In genomic region chr4:158809208-158809607, GRCh38 we compare ENCODE assay signal across 8 cellular contexts. TPM values are rescaled to one million over a fixed set of nuclear protein-coding genes. Genes with fewer than 3 reads are reported as not detected.
DNase-seq lines count a peak whose midpoint lies in the region; ATAC-seq, FAIRE-seq and TF ChIP-seq lines count a peak whose summit lies in the region.
"Not testable (repeated sequence)": the region's sequence is repeated elsewhere in the genome, so short reads cannot be mapped to it uniquely, and the experiment has no call there.

No MANE protein-coding gene starts in this region.

- WGBS in upper lobe of left lung, 2 donors, result 84 to 87% methylated on average over 4 of the region's 4 CpGs

- H3K27me3 Mint-ChIP-seq in T-helper 17 cell; astrocyte (ENCODE audit: low read depth, unreplicated experiment): not testable (repeated sequence)

- H3K4me2 ChIP-seq in astrocyte (ENCODE audit: low read length) (peak overlapping the region; percentile 73), skeletal muscle satellite cell (ENCODE audit: low read length) (peak overlapping the region; percentile 61)

- TF ChIP-seq POLR2A in upper lobe of left lung (IDR thresholded peaks at IDR 0.05), result not testable (repeated sequence)

- TF ChIP-seq EP300 in upper lobe of left lung (IDR thresholded peaks at IDR 0.05), result not testable (repeated sequence)

- DNase-seq in T-helper 17 cell; astrocyte (ENCODE audit: low read depth); cardiac muscle cell (ENCODE audit: low read depth in 1 of 2, low spot score in 1 of 2); upper lobe of left lung: not testable (repeated sequence)

- H3K9me3 ChIP-seq in T-helper 17 cell (ENCODE audit: control insufficient read depth, low read length, poor library complexity, severe bottlenecking); astrocyte (ENCODE audit: insufficient read depth, low read depth, low read length); cardiac muscle cell (ENCODE audit: low read depth); muscle layer of colon (ENCODE audit: low read length); skeletal muscle satellite cell (replicated peaks; ENCODE audit: low read length); upper lobe of left lung: not testable (repeated sequence)

- not testable (repeated sequence) for H4K20me1 ChIP-seq in astrocyte (ENCODE audit: insufficient read depth, low read length)

- H3K4me3 ChIP-seq in astrocyte (ENCODE audit: insufficient read depth, low read depth, low read length); cardiac muscle cell; muscle layer of colon (ENCODE audit: low read depth in 1 of 2, low read length in 2 of 2); skeletal muscle satellite cell (ENCODE audit: low read length); upper lobe of left lung: not testable (repeated sequence)

- H3K9me3 Mint-ChIP-seq in astrocyte (ENCODE audit: unreplicated experiment), result not testable (repeated sequence)

- FAIRE-seq in astrocyte (lab: Jason Lieb, UNC), result not testable (repeated sequence)

- not testable (repeated sequence) for H3K36me3 Mint-ChIP-seq in T-helper 17 cell (ENCODE audit: low read depth); astrocyte (ENCODE audit: low read depth, unreplicated experiment)

- H3K27me3 ChIP-seq in astrocyte (ENCODE audit: insufficient read depth, low read length); cardiac muscle cell; muscle layer of colon (ENCODE audit: control insufficient read depth in 1 of 2, insufficient read depth in 2 of 2, low read length in 2 of 2); skeletal muscle satellite cell (ENCODE audit: control insufficient read depth, insufficient read depth, low read length); upper lobe of left lung: not testable (repeated sequence)

- H3K79me2 ChIP-seq in astrocyte (ENCODE audit: insufficient read depth, low read length), result peaks cover 55% of the 10 kb centered on the region

- H3K4me1 ChIP-seq in astrocyte (ENCODE audit: insufficient read depth, low read length), result peaks cover 34% of the 10 kb centered on the region
- peaks cover 79% of the 10 kb centered on the region for H3K4me1 ChIP-seq in cardiac muscle cell (ENCODE audit: low read depth)
- peaks cover 64% of the 10 kb centered on the region for H3K4me1 ChIP-seq in muscle layer of colon (ENCODE audit: insufficient read depth, low read length)
- H3K4me1 ChIP-seq in skeletal muscle satellite cell (ENCODE audit: control insufficient read depth, insufficient read depth, low read length), result peaks cover 32% of the 10 kb centered on the region
- peaks cover 68 to 79% (median 79%) of the 10 kb centered on the region in 4 donors for H3K4me1 ChIP-seq in upper lobe of left lung

- H3K9ac ChIP-seq in astrocyte (ENCODE audit: low read length), result peak overlapping the region; percentile 84
- H3K9ac ChIP-seq in muscle layer of colon (ENCODE audit: low read length), result not testable (repeated sequence)
- H3K9ac ChIP-seq in skeletal muscle satellite cell (ENCODE audit: low read depth, low read length), result peak overlapping the region; percentile 79

- H3K27ac ChIP-seq in astrocyte (ENCODE audit: low read depth, low read length) (peak overlapping the region; percentile 94), cardiac muscle cell (peak overlapping the region; percentile 99), muscle layer of colon (ENCODE audit: low read depth, low read length) (peak overlapping the region; percentile 62), upper lobe of left lung (peak overlapping the region; percentile 69 to 79 (median 74))

- H3K36me3 ChIP-seq in astrocyte (ENCODE audit: insufficient read depth, low read length); cardiac muscle cell; muscle layer of colon (ENCODE audit: insufficient read depth, low read length); skeletal muscle satellite cell (ENCODE audit: insufficient read depth, low read length); upper lobe of left lung: not testable (repeated sequence)

- not testable (repeated sequence) for TF ChIP-seq CTCF in astrocyte (IDR thresholded peaks at IDR 0.05; ENCODE audit: insufficient read depth, low read depth, low read length); cardiac muscle cell (IDR thresholded peaks at IDR 0.05; ENCODE audit: low read depth, low read length); upper lobe of left lung (IDR thresholded peaks at IDR 0.05)

- not testable (repeated sequence) for H3K4me3 Mint-ChIP-seq in T-helper 17 cell; astrocyte (ENCODE audit: unreplicated experiment)

- not testable (repeated sequence) for H2AFZ ChIP-seq in astrocyte (ENCODE audit: low read depth, low read length)

- peak overlapping the region; percentile 1 for H3K27ac Mint-ChIP-seq in T-helper 17 cell
- H3K27ac Mint-ChIP-seq in astrocyte (ENCODE audit: unreplicated experiment), result peak overlapping the region; percentile 73

- peaks cover 27% of the 10 kb centered on the region for H3K4me1 Mint-ChIP-seq in T-helper 17 cell
- H3K4me1 Mint-ChIP-seq in astrocyte (ENCODE audit: low read depth, unreplicated experiment), result peaks cover 41% of the 10 kb centered on the region

- ATAC-seq in GM19023 (IDR thresholded peaks at IDR 0.05; ENCODE audit: unreplicated experiment) (peak; percentile 1), HG03280 (IDR thresholded peaks at IDR 0.05; ENCODE audit: unreplicated experiment) (peak; percentile 1)
- ATAC-seq in T-helper 17 cell; upper lobe of left lung (ENCODE audit: low FRiP score in 2 of 2): not testable (repeated sequence)

RNA-seq across cellular contexts. Expression of gene FNIP2, which starts 40.4 kb away (rescaled TPM):
- total RNA-seq in T-helper 17 cell (10 to 100 TPM in 1 of 2 donors, 1 to 10 TPM in 1; 7.7 to 11.5 TPM), astrocyte (18.4 and 18.5 TPM in 2 replicates), cardiac muscle cell (45.1 and 74.4 TPM in 2 replicates), upper lobe of left lung (100 to 1,000 TPM in 1 of 6 donors, 10 to 100 TPM in 5; 70.4 to 103 (median 83.2) TPM)
- 29.9 and 60.1 TPM in 2 replicates for polyA plus RNA-seq in cardiac muscle cell
- 18.8 and 22.8 TPM in 2 replicates for total RNA-seq in skeletal muscle satellite cell (2012; rRNA removed)
